13 cellular contexts compared by ENCODE assay signal in the genomic region with DNA sequence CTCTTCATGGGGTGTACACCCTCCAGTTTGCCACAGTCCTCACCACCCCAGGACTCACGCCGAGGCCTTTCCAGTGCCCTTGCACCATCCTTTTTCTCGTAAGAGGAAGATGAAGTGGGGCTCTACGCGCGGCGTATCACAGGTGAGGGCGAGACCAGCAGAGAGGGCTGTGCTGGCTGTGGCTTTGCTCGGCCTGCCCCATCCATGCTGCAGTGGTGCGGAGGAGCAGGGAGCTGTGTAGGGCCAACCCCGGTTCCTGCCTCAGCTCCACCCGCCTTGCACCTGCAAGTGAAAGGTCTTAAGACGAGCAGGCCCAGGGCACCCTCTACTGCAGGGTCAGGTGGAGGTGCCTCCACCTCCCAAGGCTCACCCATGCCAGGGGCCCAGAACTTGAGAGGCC. TPM values are rescaled to one million over a fixed set of nuclear protein-coding genes. Genes with fewer than 3 reads are reported as not detected.
A peak's percentile ranks its signal among the peaks of the same experiment; 100 is the strongest.
DNase-seq lines count a peak whose midpoint lies in the region; ATAC-seq and TF ChIP-seq lines count a peak whose summit lies in the region.
"Had no signal": no experiment of that assay in that cellular context is flagged by ENCODE, and none has a peak within 500 bp of the region (broad histone marks: within the 10 kb centered on the region; RNA-seq: fewer than 3 reads in every experiment).

No MANE protein-coding gene starts in this region.

- no peak overlapping the region for H2BK15ac ChIP-seq in neuronal stem cell (ENCODE audit: low read length)

- H4K8ac ChIP-seq in neuronal stem cell (ENCODE audit: low read depth, low read length) = no peak overlapping the region

- intact Hi-C loops in activated T-helper 2 cell treated with anti-CD3 and anti-CD28 coated beads, Interferon-gamma antibody, Interleukin-2, Interleukin-4, amounts not matched to agents 10 μg/mL and 5 μg/mL and 100 μg/mL, durations not matched to agents 14 hours and 24 hours and 36 hours (cut with micrococcal nuclease) = loop anchor here (2.0 kb wide), 1 partner anchor 47 kb away; no protein-coding TSS in a partner anchor
- intact Hi-C loops in ascending aorta (cut with DNase I) = loop anchor here (5.0 kb wide), 1 partner anchor 45 kb away; no protein-coding TSS in a partner anchor

- H3K9me3 ChIP-seq in DND-41 (ENCODE audit: insufficient read depth, low read length, severe bottlenecking) = no peaks in the 10 kb centered on the region
- no peaks in the 10 kb centered on the region for H3K9me3 ChIP-seq in neuronal stem cell (replicated peaks in 1 of 2; ENCODE audit: control insufficient read depth in 2 of 2, insufficient read depth in 1 of 2, low read depth in 1 of 2, low read length in 2 of 2)
- H3K9me3 ChIP-seq in ascending aorta = no peaks in the 10 kb centered on the region
- H3K9me3 ChIP-seq: tibial nerve had no signal

- no peak overlapping the region for H3K4ac ChIP-seq in neuronal stem cell (ENCODE audit: low read length)

- H4K20me1 ChIP-seq in DND-41 (ENCODE audit: insufficient read depth, low read length) = peaks cover 14% of the 10 kb centered on the region; the same call in 1 of the 2 replicates

- no peak for ATAC-seq in activated T-cell treated with anti-CD3 and anti-CD28 coated beads, Interleukin-2, amount 50 U/mL, for 72 hours (replicated peaks in 1 of 2)
- peak; percentile 13; the same call in 1 of the 3 replicates for ATAC-seq in DND-41 (ENCODE audit: insufficient read depth, low read depth)
- no peak for ATAC-seq in HG03175 (IDR thresholded peaks at IDR 0.05; ENCODE audit: unreplicated experiment)

- no peak for TF ChIP-seq CTCF in DND-41 (IDR thresholded peaks at IDR 0.05; ENCODE audit: borderline replicate concordance, extremely low read depth, low read length, poor library complexity, severe bottlenecking)
- TF ChIP-seq CTCF in ascending aorta (IDR thresholded peaks at IDR 0.05) = no peak

- WGBS in neuronal stem cell (ENCODE audit: extremely low coverage in 2 of 2, insufficient read length in 2 of 2, insufficient replicate concordance in 1 of 2), 2 donors = no CpG with 5 or more reads among the region's 13 CpGs

- H3K27me3 Mint-ChIP-seq in activated T-cell treated with anti-CD3 and anti-CD28 coated beads, Interleukin-2, amount 50 U/mL, for 72 hours (ENCODE audit: low read depth) = no peaks in the 10 kb centered on the region
- H3K27me3 Mint-ChIP-seq in activated T-helper 2 cell treated with anti-CD3 and anti-CD28 coated beads, Interferon-gamma antibody, Interleukin-2, Interleukin-4, amounts not matched to agents 10 μg/mL and 5 μg/mL and 100 μg/mL, durations not matched to agents 14 hours and 24 hours and 36 hours (ENCODE audit: low read depth) = no peaks in the 10 kb centered on the region
- H3K27me3 Mint-ChIP-seq: CD4-positive, CD25-positive, alpha-beta regulatory T cell; naive thymus-derived CD4-positive, alpha-beta T cell had no signal

- no peaks in the 10 kb centered on the region for H3K9me3 Mint-ChIP-seq in activated T-cell treated with anti-CD3 and anti-CD28 coated beads, Interleukin-2, amount 50 U/mL, for 72 hours
- no peaks in the 10 kb centered on the region for H3K9me3 Mint-ChIP-seq in activated T-helper 2 cell treated with anti-CD3 and anti-CD28 coated beads, Interferon-gamma antibody, Interleukin-2, Interleukin-4, amounts not matched to agents 10 μg/mL and 5 μg/mL and 100 μg/mL, durations not matched to agents 14 hours and 24 hours and 36 hours
- H3K9me3 Mint-ChIP-seq: CD4-positive, CD25-positive, alpha-beta regulatory T cell; naive thymus-derived CD4-positive, alpha-beta T cell had no signal

- no peak overlapping the region for H2BK5ac ChIP-seq in neuronal stem cell (ENCODE audit: low read length)

- H4K91ac ChIP-seq in neuronal stem cell (ENCODE audit: low read depth, low read length, poor library complexity) = no peak overlapping the region

- H3K36me3 ChIP-seq in DND-41 (ENCODE audit: insufficient read depth, low read length) (peaks cover 89% of the 10 kb centered on the region), neuronal stem cell (replicated peaks in 1 of 2; ENCODE audit: control insufficient read depth in 2 of 2, insufficient read depth in 2 of 2, low read length in 2 of 2) (peaks cover 26 to 71% of the 10 kb centered on the region in 2 donors), ascending aorta (peaks cover 52 to 79% of the 10 kb centered on the region in 2 donors)

- no peaks in the 10 kb centered on the region for H3K79me1 ChIP-seq in neuronal stem cell (ENCODE audit: low read depth, low read length)

- no peak overlapping the region for H2BK120ac ChIP-seq in neuronal stem cell (ENCODE audit: low read depth, low read length)

- H3K23ac ChIP-seq in neuronal stem cell (ENCODE audit: low read depth, low read length, poor library complexity) = peak overlapping the region; percentile 76

- H3K4me1 ChIP-seq in DND-41 (ENCODE audit: insufficient read depth, low read length) (peaks cover 3% of the 10 kb centered on the region), neuronal stem cell (ENCODE audit: control insufficient read depth in 2 of 2, insufficient read depth in 1 of 2, low read depth in 1 of 2, low read length in 2 of 2) (peaks cover 0 to 3% of the 10 kb centered on the region in 2 donors), ascending aorta (no peaks in the 10 kb centered on the region)
- H3K4me1 ChIP-seq: tibial nerve had no signal

- no peak overlapping the region for H3K14ac ChIP-seq in neuronal stem cell (ENCODE audit: low read length)

- H2AK5ac ChIP-seq in neuronal stem cell (ENCODE audit: low read depth, low read length) = no peak overlapping the region

- H3K27ac ChIP-seq in DND-41 (ENCODE audit: low read length) (no peak overlapping the region), neuronal stem cell (replicated peaks; ENCODE audit: low read length) (no peak overlapping the region), ascending aorta (no peak overlapping the region)
- H3K27ac ChIP-seq: tibial nerve had no signal

- no peak overlapping the region for H3K4me2 ChIP-seq in DND-41 (ENCODE audit: insufficient read depth, low read length)
- no peak overlapping the region for H3K4me2 ChIP-seq in neuronal stem cell (ENCODE audit: insufficient read depth, low read length, poor library complexity, severe bottlenecking)

- no peak overlapping the region for H2BK12ac ChIP-seq in neuronal stem cell (ENCODE audit: low read length)

- H3K4me3 ChIP-seq in DND-41 (ENCODE audit: low read depth in 1 of 2, low read length in 2 of 2) (no peak overlapping the region), neuronal stem cell (ENCODE audit: low read length in 2 of 2) (no peak overlapping the region), ascending aorta (no peak overlapping the region)
- H3K4me3 ChIP-seq: tibial nerve had no signal

- H3K4me3 Mint-ChIP-seq in activated T-cell treated with anti-CD3 and anti-CD28 coated beads, Interleukin-2, amount 50 U/mL, for 72 hours = peak overlapping the region; percentile 48 to 73
- peak overlapping the region; percentile 45 for H3K4me3 Mint-ChIP-seq in activated T-helper 2 cell treated with anti-CD3 and anti-CD28 coated beads, Interferon-gamma antibody, Interleukin-2, Interleukin-4, amounts not matched to agents 10 μg/mL and 5 μg/mL and 100 μg/mL, durations not matched to agents 14 hours and 24 hours and 36 hours (ENCODE audit: low read depth)
- H3K4me3 Mint-ChIP-seq: naive thymus-derived CD4-positive, alpha-beta T cell had no signal

- H3K9ac ChIP-seq in DND-41 (ENCODE audit: low read depth, low read length) (no peak overlapping the region), neuronal stem cell (ENCODE audit: low read depth, low read length, poor library complexity) (peak overlapping the region; percentile 47)

- H3K36me3 Mint-ChIP-seq in activated T-cell treated with anti-CD3 and anti-CD28 coated beads, Interleukin-2, amount 50 U/mL, for 72 hours (ENCODE audit: insufficient read depth in 2 of 2) = peaks cover 7 to 12% of the 10 kb centered on the region in 2 donors
- peaks cover 86% of the 10 kb centered on the region for H3K36me3 Mint-ChIP-seq in activated T-helper 2 cell treated with anti-CD3 and anti-CD28 coated beads, Interferon-gamma antibody, Interleukin-2, Interleukin-4, amounts not matched to agents 10 μg/mL and 5 μg/mL and 100 μg/mL, durations not matched to agents 14 hours and 24 hours and 36 hours (ENCODE audit: low read depth)

- peak overlapping the region; percentile 83 for H3K27ac Mint-ChIP-seq in activated T-cell treated with anti-CD3 and anti-CD28 coated beads, Interleukin-2, amount 50 U/mL, for 72 hours
- peak overlapping the region; percentile 96 for H3K27ac Mint-ChIP-seq in activated T-helper 2 cell treated with anti-CD3 and anti-CD28 coated beads, Interferon-gamma antibody, Interleukin-2, Interleukin-4, amounts not matched to agents 10 μg/mL and 5 μg/mL and 100 μg/mL, durations not matched to agents 14 hours and 24 hours and 36 hours

- peaks cover 58% of the 10 kb centered on the region for H3K4me1 Mint-ChIP-seq in activated T-cell treated with anti-CD3 and anti-CD28 coated beads, Interleukin-2, amount 50 U/mL, for 72 hours (ENCODE audit: low read depth)
- H3K4me1 Mint-ChIP-seq in activated T-helper 2 cell treated with anti-CD3 and anti-CD28 coated beads, Interferon-gamma antibody, Interleukin-2, Interleukin-4, amounts not matched to agents 10 μg/mL and 5 μg/mL and 100 μg/mL, durations not matched to agents 14 hours and 24 hours and 36 hours (ENCODE audit: low read depth) = peaks cover 44% of the 10 kb centered on the region

- no peaks in the 10 kb centered on the region for H3K79me2 ChIP-seq in DND-41 (ENCODE audit: insufficient read depth, low read length)

- H3K18ac ChIP-seq in neuronal stem cell (ENCODE audit: low read length) = peak overlapping the region; percentile 45

- H2AFZ ChIP-seq in DND-41 (ENCODE audit: low read depth, low read length) (no peak overlapping the region), neuronal stem cell (ENCODE audit: low read length) (no peak overlapping the region)

- no peak for DNase-seq in activated T-cell treated with anti-CD3 and anti-CD28 coated beads, Interleukin-2, amount 50 U/mL, for 72 hours
- no peak for DNase-seq in activated T-cell treated with anti-CD3 and anti-CD28 coated beads, Interleukin-2, amount 50 U/mL, for 48 hours
- DNase-seq in DND-41 = no peak
- DNase-seq in activated T-helper 2 cell treated with anti-CD3 and anti-CD28 coated beads, Interferon-gamma antibody, Interleukin-2, Interleukin-4, amounts not matched to agents 10 μg/mL and 5 μg/mL and 100 μg/mL, durations not matched to agents 14 hours and 24 hours and 36 hours (ENCODE audit: low spot score) = no peak
- DNase-seq in neuronal stem cell (ENCODE audit: low spot score) = no peak
- DNase-seq in ascending aorta (ENCODE audit: low spot score in 2 of 2) = no peak
- no peak for DNase-seq in NCI-H1930 (lab: John Stamatoyannopoulos, UW)
- DNase-seq: activated gamma-delta T cell treated with Interleukin-2 at 50 U/mL for 16 hours; stimulated activated naive CD4-positive, alpha-beta T cell treated with Interleukin-2 at 50 U/mL for 16 hours had no signal

- H3K27me3 ChIP-seq in DND-41 (ENCODE audit: insufficient read depth, low read length, poor library complexity) (no peaks in the 10 kb centered on the region), neuronal stem cell (ENCODE audit: control insufficient read depth in 3 of 3, insufficient read depth in 3 of 3, low read depth in 1 of 3, low read length in 3 of 3) (no peaks in the 10 kb centered on the region), ascending aorta (no peaks in the 10 kb centered on the region)
- H3K27me3 ChIP-seq: tibial nerve had no signal

RNA-seq across cellular contexts. Expression of gene RBCK1, which starts 24.1 kb away (rescaled TPM):
- 100 to 1,000 TPM; 176 to 198 TPM for total RNA-seq in activated T-cell treated with anti-CD3 and anti-CD28 coated beads, Interleukin-2, amount 50 U/mL, for 72 hours
- total RNA-seq in activated T-helper 2 cell treated with anti-CD3 and anti-CD28 coated beads, Interferon-gamma antibody, Interleukin-2, Interleukin-4, amounts not matched to agents 10 μg/mL and 5 μg/mL and 100 μg/mL, durations not matched to agents 14 hours and 24 hours and 36 hours = 112 and 118 TPM in 2 replicates
- 33.0 TPM for polyA plus RNA-seq in neuronal stem cell (2013, experiment 1 of 2)
- 31.6 TPM for polyA plus RNA-seq in neuronal stem cell (2013, experiment 2 of 2)
- total RNA-seq in ascending aorta = 123 TPM

RNA-seq across cellular contexts. Expression of gene TBC1D20, which starts 30.1 kb away (rescaled TPM):
- 10 to 100 TPM; 26.7 to 28.2 TPM for total RNA-seq in activated T-cell treated with anti-CD3 and anti-CD28 coated beads, Interleukin-2, amount 50 U/mL, for 72 hours
- 30.1 and 31.5 TPM in 2 replicates for total RNA-seq in activated T-helper 2 cell treated with anti-CD3 and anti-CD28 coated beads, Interferon-gamma antibody, Interleukin-2, Interleukin-4, amounts not matched to agents 10 μg/mL and 5 μg/mL and 100 μg/mL, durations not matched to agents 14 hours and 24 hours and 36 hours
- 18.3 TPM for polyA plus RNA-seq in neuronal stem cell (2013, experiment 1 of 2)
- polyA plus RNA-seq in neuronal stem cell (2013, experiment 2 of 2) = 18.9 TPM
- 32.5 TPM for total RNA-seq in ascending aorta

RNA-seq across cellular contexts. Expression of gene TRIB3, which starts 51.6 kb away (rescaled TPM):
- 100 to 1,000 TPM; 165 to 281 TPM for total RNA-seq in activated T-cell treated with anti-CD3 and anti-CD28 coated beads, Interleukin-2, amount 50 U/mL, for 72 hours
- total RNA-seq in activated T-helper 2 cell treated with anti-CD3 and anti-CD28 coated beads, Interferon-gamma antibody, Interleukin-2, Interleukin-4, amounts not matched to agents 10 μg/mL and 5 μg/mL and 100 μg/mL, durations not matched to agents 14 hours and 24 hours and 36 hours = 31.6 and 32.2 TPM in 2 replicates
- 5.1 TPM for polyA plus RNA-seq in neuronal stem cell (2013, experiment 1 of 2)
- 4.6 TPM for polyA plus RNA-seq in neuronal stem cell (2013, experiment 2 of 2)
- total RNA-seq in ascending aorta = not detected

Comparison
In these comparisons a context has a peak if more than half of its experiments do, and no peak if none do; other contexts are left out.
1. RNA of gene TRIB3, which starts 51.6 kb away (total RNA-seq): 165 to 281 TPM in activated T-cell treated with anti-CD3 and anti-CD28 coated beads, Interleukin-2, amount 50 U/mL, for 72 hours and 31.6 to 32.2 TPM in activated T-helper 2 cell treated with anti-CD3 and anti-CD28 coated beads, Interferon-gamma antibody, Interleukin-2, Interleukin-4, amounts not matched to agents 10 μg/mL and 5 μg/mL and 100 μg/mL, durations not matched to agents 14 hours and 24 hours and 36 hours; not detected in ascending aorta (single experiment); every median in the first group is over 10 times any median in the second.